ENCODE assay signal across 22 cellular contexts in the genomic region with DNA sequence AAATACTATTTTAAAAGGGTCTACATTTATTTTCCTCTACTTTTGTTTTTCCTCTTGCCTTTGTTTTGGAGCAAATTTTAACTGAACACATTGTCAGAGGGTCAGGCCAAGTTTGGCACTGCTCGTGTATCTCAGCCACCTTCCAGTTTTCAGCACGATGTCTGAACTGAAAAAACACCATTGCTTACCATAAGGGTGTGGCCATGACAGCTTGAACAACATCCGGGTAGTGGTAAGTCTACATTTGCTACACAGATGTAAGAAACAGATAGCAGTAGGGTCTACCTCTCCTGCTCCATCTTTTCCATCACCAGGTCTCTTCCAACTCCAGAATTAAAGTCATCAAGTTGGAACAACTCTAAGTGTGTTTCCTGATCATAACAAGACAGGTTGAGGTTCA. TPM values are rescaled to one million over a fixed set of nuclear protein-coding genes. Genes with fewer than 3 reads are reported as not detected.
DNase-seq lines count a peak whose midpoint lies in the region; ATAC-seq, FAIRE-seq and TF ChIP-seq lines count a peak whose summit lies in the region.
"Had no signal": no experiment of that assay in that cellular context is flagged by ENCODE, and none has a peak within 500 bp of the region (broad histone marks: within the 10 kb centered on the region; RNA-seq: fewer than 3 reads in every experiment).

No MANE protein-coding gene starts in this region.

- POLR2A ChIA-PET in activated CD4-positive, alpha-beta memory T cell treated with anti-CD3 and anti-CD28 coated beads, Interleukin-2, amount 10 ng/mL, durations not matched to agents 7 days and 5 days (lab: Charles Lee) = interaction anchor here (7.9 to 9.7 kb wide), 3 partner anchors 9 to 21 kb away, joined by 64 to 231 read pairs (median 103); no protein-coding TSS in a partner anchor

- H3K4me1 ChIP-seq in mucosa of descending colon (ENCODE audit: low read depth) (peaks cover 13% of the 10 kb centered on the region), testis (peaks cover 7% of the 10 kb centered on the region), endodermal cell (ENCODE audit: control insufficient read depth, insufficient read depth, low read length) (peaks cover 4% of the 10 kb centered on the region)
- H3K4me1 ChIP-seq: BE2C, SJCRH30 had no signal

- 86 to 93% methylated on average over 3 of the region's 3 CpGs for WGBS in testis, 2 donors
- WGBS in lower leg skin, 2 donors = 41 to 53% methylated on average over 3 of the region's 3 CpGs
- 91 to 100% methylated on average over 3 of the region's 3 CpGs for WGBS in endodermal cell (ENCODE audit: insufficient coverage in 1 of 2, insufficient read length in 1 of 2), 2 experiments

- peak overlapping the region; percentile 91 for H3K27ac Mint-ChIP-seq in activated CD4-positive, alpha-beta memory T cell treated with anti-CD3 and anti-CD28 coated beads, Interleukin-2, amount 10 ng/mL, durations not matched to agents 7 days and 5 days
- no peak overlapping the region for H3K27ac Mint-ChIP-seq in endodermal cell

- no peak for TF ChIP-seq CTCF in mucosa of descending colon (IDR thresholded peaks at IDR 0.05)
- TF ChIP-seq CTCF in testis (IDR thresholded peaks at IDR 0.05) = no peak
- no peak for TF ChIP-seq CTCF in lower leg skin (IDR thresholded peaks at IDR 0.05)
- TF ChIP-seq CTCF in endodermal cell (conservative IDR thresholded peaks at IDR 0.05) = no peak

- H3K4me3 ChIP-seq in mucosa of descending colon (no peak overlapping the region), testis (no peak overlapping the region), lower leg skin (ENCODE audit: low read depth, poor library complexity, severe bottlenecking) (no peak overlapping the region), endodermal cell (ENCODE audit: low read length) (no peak overlapping the region)
- H3K4me3 ChIP-seq: adrenal gland, breast epithelium, PC-9, SJCRH30, transverse colon had no signal

- H3K4me1 Mint-ChIP-seq in activated CD4-positive, alpha-beta memory T cell treated with anti-CD3 and anti-CD28 coated beads, Interleukin-2, amount 10 ng/mL, durations not matched to agents 7 days and 5 days = peaks cover 76% of the 10 kb centered on the region
- peaks cover 21% of the 10 kb centered on the region for H3K4me1 Mint-ChIP-seq in endodermal cell

- DNase-seq in activated CD4-positive, CD25-positive, alpha-beta regulatory T cell treated with anti-CD3 and anti-CD28 coated beads, Interleukin-2, amount 50 U/mL, for 72 hours = no peak
- no peak for DNase-seq in GM12891 (ENCODE audit: insufficient read length, low spot score)
- peak; percentile 54 for DNase-seq in activated CD4-positive, alpha-beta memory T cell treated with anti-CD3 and anti-CD28 coated beads, Interleukin-2, amount 10 ng/mL, durations not matched to agents 7 days and 5 days
- DNase-seq in mucosa of descending colon = no peak
- DNase-seq in testis = no peak
- DNase-seq in lower leg skin (ENCODE audit: low spot score in 2 of 2) = no peak
- no peak for DNase-seq in endodermal cell
- DNase-seq: activated CD4-positive, CD25-positive, alpha-beta regulatory T cell; adrenal gland; BE2C; foreskin keratinocyte; NCI-H146; NCI-H2227 treated with DMSO at 0.1 percent for 48 hours; PC-9; posterior cingulate gyrus; SJCRH30; stimulated activated naive CD4-positive, alpha-beta T cell treated with Interleukin-2 at 50 U/mL for 16 hours; transverse colon had no signal

- no peaks in the 10 kb centered on the region for H3K36me3 ChIP-seq in mucosa of descending colon (ENCODE audit: low read depth)
- H3K36me3 ChIP-seq in testis (ENCODE audit: low read depth, missing control alignments) = no peaks in the 10 kb centered on the region
- H3K36me3 ChIP-seq in endodermal cell (ENCODE audit: control insufficient read depth, insufficient read depth, low read length) = no peaks in the 10 kb centered on the region
- H3K36me3 ChIP-seq: adrenal gland, BE2C, breast epithelium, SJCRH30, transverse colon had no signal

- H3K27ac ChIP-seq in testis (no peak overlapping the region), endodermal cell (ENCODE audit: low read depth, low read length) (no peak overlapping the region)
- H3K27ac ChIP-seq: adrenal gland, breast epithelium, epithelial cell of prostate, foreskin keratinocyte, SJCRH30, transverse colon had no signal

- peaks cover 4% of the 10 kb centered on the region for H3K9me3 Mint-ChIP-seq in activated CD4-positive, alpha-beta memory T cell treated with anti-CD3 and anti-CD28 coated beads, Interleukin-2, amount 10 ng/mL, durations not matched to agents 7 days and 5 days
- peaks cover 5% of the 10 kb centered on the region for H3K9me3 Mint-ChIP-seq in endodermal cell

- H3K27me3 Mint-ChIP-seq in activated CD4-positive, alpha-beta memory T cell treated with anti-CD3 and anti-CD28 coated beads, Interleukin-2, amount 10 ng/mL, durations not matched to agents 7 days and 5 days = no peaks in the 10 kb centered on the region
- peaks cover 34% of the 10 kb centered on the region for H3K27me3 Mint-ChIP-seq in endodermal cell (ENCODE audit: insufficient read depth)

- no peaks in the 10 kb centered on the region for H3K27me3 ChIP-seq in testis
- peaks cover 35% of the 10 kb centered on the region for H3K27me3 ChIP-seq in endodermal cell (ENCODE audit: control insufficient read depth, insufficient read depth, low read length, poor library complexity, severe bottlenecking)
- H3K27me3 ChIP-seq: adrenal gland, BE2C, breast epithelium, transverse colon had no signal

- peak; percentile 28 for FAIRE-seq in GM12891 (lab: Jason Lieb, UNC)
- FAIRE-seq: HepG2 had no signal

- H3K36me3 Mint-ChIP-seq in activated CD4-positive, alpha-beta memory T cell treated with anti-CD3 and anti-CD28 coated beads, Interleukin-2, amount 10 ng/mL, durations not matched to agents 7 days and 5 days (ENCODE audit: low read depth) = peaks cover 24% of the 10 kb centered on the region
- H3K36me3 Mint-ChIP-seq in endodermal cell (ENCODE audit: low read depth) = no peaks in the 10 kb centered on the region

- intact Hi-C loops in mucosa of descending colon (cut with DNase I, micrococcal nuclease) (no loop called here), testis (cut with DNase I; ENCODE audit: low total_unique reads) (no loop called here), lower leg skin (cut with DNase I; ENCODE audit: low total_unique reads) (no loop called here)

- H3K9me3 ChIP-seq in mucosa of descending colon (no peaks in the 10 kb centered on the region), testis (no peaks in the 10 kb centered on the region), endodermal cell (ENCODE audit: control insufficient read depth, low read length) (no peaks in the 10 kb centered on the region)
- H3K9me3 ChIP-seq: adrenal gland, BE2C, breast epithelium, SJCRH30, transverse colon had no signal

- ATAC-seq in activated CD4-positive, CD25-positive, alpha-beta regulatory T cell treated with anti-CD3 and anti-CD28 coated beads, Interleukin-2, amount 50 U/mL, for 24 hours = peak; percentile 46 to 59
- ATAC-seq in mucosa of descending colon = peak; percentile 47
- ATAC-seq: foreskin keratinocyte, HepG2 had no signal

- no peak overlapping the region for H3K9ac ChIP-seq in endodermal cell (ENCODE audit: extremely low read depth, low read length, poor library complexity, severe bottlenecking)

- CTCF ChIA-PET in activated CD4-positive, alpha-beta memory T cell treated with anti-CD3 and anti-CD28 coated beads, Interleukin-2, amount 10 ng/mL, durations not matched to agents 7 days and 5 days (lab: Charles Lee) = interaction anchor here (0.5 to 1.2 kb wide), 2 partner anchors 22 to 1051 kb away, joined by 5 read pairs; no protein-coding TSS in a partner anchor

- TF ChIP-seq POLR2A in GM12891 (IDR thresholded peaks at IDR 0.05; ENCODE audit: low read depth, low read length) = no peak
- TF ChIP-seq POLR2A in testis (IDR thresholded peaks at IDR 0.05) = no peak
- TF ChIP-seq POLR2A in lower leg skin (IDR thresholded peaks at IDR 0.05) = no peak

- H3K4me3 Mint-ChIP-seq in activated CD4-positive, alpha-beta memory T cell treated with anti-CD3 and anti-CD28 coated beads, Interleukin-2, amount 10 ng/mL, durations not matched to agents 7 days and 5 days = peak overlapping the region; percentile 26
- H3K4me3 Mint-ChIP-seq in endodermal cell = no peak overlapping the region

TF ChIP-seq in GM12891, 5 proteins besides CTCF, POLR2A, EP300 and RAD21:
- no peak for TF ChIP-seq POU2F2 (IDR thresholded peaks at IDR 0.05; ENCODE audit: low read depth, low read length)
- no peak for TF ChIP-seq PAX5 (IDR thresholded peaks at IDR 0.05; ENCODE audit: insufficient read depth, low read length, severe bottlenecking)
- no peak for TF ChIP-seq TAF1 (IDR thresholded peaks at IDR 0.05; ENCODE audit: low read depth, low read length)
- TF ChIP-seq SPI1 (IDR thresholded peaks at IDR 0.05; ENCODE audit: low read depth, low read length) = no peak
- TF ChIP-seq POLR2AphosphoS5 (IDR thresholded peaks at IDR 0.05; ENCODE audit: low read depth, low read length) = no peak
TF ChIP-seq in GM12891: peak in this region for 0.

RNA-seq across cellular contexts. Expression of a gene that starts 4.2 kb away (rescaled TPM):
- polyA plus RNA-seq in GM12891 (2012; ENCODE audit: low read depth, missing spikeins) = 6.9 TPM
- total RNA-seq in activated CD4-positive, alpha-beta memory T cell treated with anti-CD3 and anti-CD28 coated beads, Interleukin-2, amount 10 ng/mL, durations not matched to agents 7 days and 5 days = 10 to 100 TPM; 27.8 to 28.8 TPM
- total RNA-seq in mucosa of descending colon (1 to 10 TPM; 4.9 to 6.5 (median 6.1) TPM), testis (1 to 10 TPM; 4.8 to 7.2 TPM), lower leg skin (10 to 100 TPM in 2 of 4 donors, 1 to 10 TPM in 2; 5.3 to 17.3 (median 9.1) TPM), endodermal cell (under 1 TPM; 0.13 to 0.99 TPM)
- 7.3 TPM for polyA plus RNA-seq in testis (ENCODE audit: insufficient read depth, low read depth, low replicate concordance)
- polyA plus RNA-seq in endodermal cell (2013, experiment 1 of 2) = 0.82 TPM
- polyA plus RNA-seq in endodermal cell (2013, experiment 2 of 2) = 1.1 TPM
- total RNA-seq: HepG2 had no signal
